In genomic region chr14:83297361-83297760, GRCh38 we compare ENCODE assay signal across 9 cellular contexts.
"Had no signal": no experiment of that assay in that cellular context is flagged by ENCODE, and none has a peak within 500 bp of the region (broad histone marks: within the 10 kb centered on the region; RNA-seq: fewer than 3 reads in every experiment).

No MANE protein-coding gene starts in this region.

- ATAC-seq: HCT116 had no signal

- H3K27ac ChIP-seq: GM23248, KMS-11 had no signal

- H3K36me3 ChIP-seq: HAP-1 had no signal

- H3K4me3 ChIP-seq: GM23248, HAP-1 had no signal

- FAIRE-seq: HTR-8/SVneo had no signal

- H3K4me1 ChIP-seq: HAP-1 had no signal

- H3K9me3 ChIP-seq: HAP-1 had no signal

- DNase-seq: GM23248, GOT3, H7, HFFc6, KBM-7 had no signal
